8 cellular contexts compared by ENCODE assay signal in genomic region chr12:751828-752672, GRCh38. TPM values are rescaled to one million over a fixed set of nuclear protein-coding genes. Genes with fewer than 3 reads are reported as not detected.
A peak's percentile ranks its signal among the peaks of the same experiment; 100 is the strongest.
DNase-seq lines count a peak whose midpoint lies in the region; ATAC-seq and TF ChIP-seq lines count a peak whose summit lies in the region.

Gene WNK1, plus strand, starts transcription at chr12:752579. Its CDS starts 987 bp downstream, at chr12:753566.

- DNase-seq in EH (ENCODE audit: low read depth), result peak; percentile 100
- DNase-seq in H4 (ENCODE audit: low spot score), result peak; percentile 100
- peak; percentile 100 for DNase-seq in LoVo (ENCODE audit: low spot score)
- DNase-seq in RWPE2 (ENCODE audit: low spot score), result peak; percentile 95
- peak; percentile 95 for DNase-seq in activated T-helper 2 cell treated with anti-CD3 and anti-CD28 coated beads, Interferon-gamma antibody, Interleukin-2, Interleukin-4, amounts not matched to agents 10 μg/mL and 5 μg/mL and 100 μg/mL, durations not matched to agents 14 hours and 24 hours and 36 hours (ENCODE audit: low spot score)
- peak; percentile 100 for DNase-seq in fibroblast of peridontal ligament (ENCODE audit: extremely low read depth)
- DNase-seq in natural killer cell, result peak; percentile 95
- DNase-seq in stimulated activated naive CD8-positive, alpha-beta T cell treated with anti-CD3 and anti-CD28 coated beads, Interleukin-15, Interleukin-2, amounts not matched to agents 100 U/mL and 50 U/mL, for 24 hours, result peak; percentile 98

- no peaks in the 10 kb centered on the region for H3K27me3 Mint-ChIP-seq in activated T-helper 2 cell treated with anti-CD3 and anti-CD28 coated beads, Interferon-gamma antibody, Interleukin-2, Interleukin-4, amounts not matched to agents 10 μg/mL and 5 μg/mL and 100 μg/mL, durations not matched to agents 14 hours and 24 hours and 36 hours (ENCODE audit: low read depth)
- H3K27me3 Mint-ChIP-seq in natural killer cell (ENCODE audit: low read depth in 2 of 2), result no peaks in the 10 kb centered on the region

- peak within 1 kb of the TSS; percentile 68 for H3K27ac ChIP-seq in RWPE2 (ENCODE audit: poor library complexity, severe bottlenecking)

- peaks cover 35% of the 10 kb centered on the region for H3K4me1 ChIP-seq in RWPE2 (ENCODE audit: insufficient read depth, poor library complexity, severe bottlenecking)

- peaks cover 14% of the 10 kb centered on the region for H3K36me3 ChIP-seq in RWPE2 (ENCODE audit: low read depth)

- peak within 1 kb of the TSS; percentile 89 for H3K4me3 ChIP-seq in RWPE2 (ENCODE audit: severe bottlenecking)

- peaks cover 35% of the 10 kb centered on the region for H3K4me1 Mint-ChIP-seq in activated T-helper 2 cell treated with anti-CD3 and anti-CD28 coated beads, Interferon-gamma antibody, Interleukin-2, Interleukin-4, amounts not matched to agents 10 μg/mL and 5 μg/mL and 100 μg/mL, durations not matched to agents 14 hours and 24 hours and 36 hours (ENCODE audit: low read depth)
- H3K4me1 Mint-ChIP-seq in natural killer cell, result peaks cover 41% of the 10 kb centered on the region in 2 donors

- peak within 1 kb of the TSS; percentile 87 for H3K27ac Mint-ChIP-seq in activated T-helper 2 cell treated with anti-CD3 and anti-CD28 coated beads, Interferon-gamma antibody, Interleukin-2, Interleukin-4, amounts not matched to agents 10 μg/mL and 5 μg/mL and 100 μg/mL, durations not matched to agents 14 hours and 24 hours and 36 hours
- peak within 1 kb of the TSS in 1 of 2 donors; percentile 84 for H3K27ac Mint-ChIP-seq in natural killer cell

- ATAC-seq in RWPE2 (ENCODE audit: low read depth) (peak; percentile 71), natural killer cell (peak; percentile 76 to 90 (median 80))
- peak; percentile 76 for ATAC-seq in stimulated activated naive CD8-positive, alpha-beta T cell treated with anti-CD3 and anti-CD28 coated beads, Interleukin-15, Interleukin-2, amounts not matched to agents 100 U/mL and 50 U/mL, for 24 hours

- peak within 1 kb of the TSS; percentile 96 for H3K4me3 Mint-ChIP-seq in activated T-helper 2 cell treated with anti-CD3 and anti-CD28 coated beads, Interferon-gamma antibody, Interleukin-2, Interleukin-4, amounts not matched to agents 10 μg/mL and 5 μg/mL and 100 μg/mL, durations not matched to agents 14 hours and 24 hours and 36 hours (ENCODE audit: low read depth)
- peak within 1 kb of the TSS; percentile 96 for H3K4me3 Mint-ChIP-seq in natural killer cell

- H3K36me3 Mint-ChIP-seq in activated T-helper 2 cell treated with anti-CD3 and anti-CD28 coated beads, Interferon-gamma antibody, Interleukin-2, Interleukin-4, amounts not matched to agents 10 μg/mL and 5 μg/mL and 100 μg/mL, durations not matched to agents 14 hours and 24 hours and 36 hours (ENCODE audit: low read depth), result peaks cover 36% of the 10 kb centered on the region
- no peaks in the 10 kb centered on the region for H3K36me3 Mint-ChIP-seq in natural killer cell

- intact Hi-C loops in activated T-helper 2 cell treated with anti-CD3 and anti-CD28 coated beads, Interferon-gamma antibody, Interleukin-2, Interleukin-4, amounts not matched to agents 10 μg/mL and 5 μg/mL and 100 μg/mL, durations not matched to agents 14 hours and 24 hours and 36 hours (cut with micrococcal nuclease), result loop anchor here (1.0 to 10.0 kb wide), 11 partner anchors 9 to 943 kb away; partner anchors contain the start of genes ADIPOR2, KDM5A and RAD52
- intact Hi-C loops in natural killer cell (cut with micrococcal nuclease), result loop anchor here (1.0 to 5.0 kb wide), 7 partner anchors 60 to 840 kb away; partner anchors contain the start of genes FBXL14 and RAD52

- H3K9me3 Mint-ChIP-seq in activated T-helper 2 cell treated with anti-CD3 and anti-CD28 coated beads, Interferon-gamma antibody, Interleukin-2, Interleukin-4, amounts not matched to agents 10 μg/mL and 5 μg/mL and 100 μg/mL, durations not matched to agents 14 hours and 24 hours and 36 hours, result no peaks in the 10 kb centered on the region
- H3K9me3 Mint-ChIP-seq in natural killer cell, result no peaks in the 10 kb centered on the region

- H3K9me3 ChIP-seq in RWPE2 (ENCODE audit: severe bottlenecking), result no peaks in the 10 kb centered on the region

- H3K27me3 ChIP-seq in RWPE2 (ENCODE audit: insufficient read depth, poor library complexity, severe bottlenecking), result no peaks in the 10 kb centered on the region

- no peak for TF ChIP-seq CTCF in RWPE2 (IDR thresholded peaks at IDR 0.05; ENCODE audit: poor library complexity, severe bottlenecking)
- TF ChIP-seq CTCF in natural killer cell (IDR thresholded peaks at IDR 0.05), result no peak

RNA-seq across cellular contexts. Expression of gene WNK1, which starts in this region (rescaled TPM):
- total RNA-seq in H4 (2014; rRNA removed; shearing (Covaris generic)), result 28.4 and 38.6 TPM in 2 replicates
- 146 and 157 TPM in 2 replicates for total RNA-seq in activated T-helper 2 cell treated with anti-CD3 and anti-CD28 coated beads, Interferon-gamma antibody, Interleukin-2, Interleukin-4, amounts not matched to agents 10 μg/mL and 5 μg/mL and 100 μg/mL, durations not matched to agents 14 hours and 24 hours and 36 hours
- 100 to 1,000 TPM; 177 to 203 (median 192) TPM for total RNA-seq in natural killer cell

Comparison
In these comparisons a context has a peak if more than half of its experiments do, and no peak if none do; other contexts are left out.
1. Peak in every context shown above with its lines: DNase-seq, ATAC-seq, H3K4me3 ChIP-seq and H3K27ac ChIP-seq.